In genomic region chr14:44300911-44301310, GRCh38 we compare ENCODE assay signal across 21 cellular contexts.
DNase-seq lines count a peak whose midpoint lies in the region; ATAC-seq, FAIRE-seq and TF ChIP-seq lines count a peak whose summit lies in the region.
"Had no signal": no experiment of that assay in that cellular context is flagged by ENCODE, and none has a peak within 500 bp of the region (broad histone marks: within the 10 kb centered on the region; RNA-seq: fewer than 3 reads in every experiment).

No MANE protein-coding gene starts in this region.

- ATAC-seq in GM23338: no peak
- ATAC-seq: CD8-positive, alpha-beta T cell had no signal

- H3K27me3 ChIP-seq in Karpas-422 (ENCODE audit: low read length) (no peaks in the 10 kb centered on the region), endothelial cell of umbilical vein (ENCODE audit: control insufficient read depth in 2 of 2, insufficient read depth in 2 of 2, low read length in 2 of 2) (no peaks in the 10 kb centered on the region), GM23338 (ENCODE audit: insufficient read depth) (no peaks in the 10 kb centered on the region)
- H3K27me3 ChIP-seq: Peyer's patch had no signal

- H3K36me3 ChIP-seq in Karpas-422 (ENCODE audit: insufficient read depth, low read length) (no peaks in the 10 kb centered on the region), endothelial cell of umbilical vein (ENCODE audit: control insufficient read depth in 2 of 2, extremely low read depth in 1 of 2, insufficient read depth in 2 of 2, low read length in 2 of 2) (no peaks in the 10 kb centered on the region), GM23338 (ENCODE audit: insufficient read depth) (no peaks in the 10 kb centered on the region)
- H3K36me3 ChIP-seq: Peyer's patch had no signal

- H3K27ac ChIP-seq in Karpas-422 (ENCODE audit: low read length) (no peak overlapping the region), endothelial cell of umbilical vein (ENCODE audit: insufficient read depth, low read depth, low read length) (no peak overlapping the region), GM23338 (ENCODE audit: low read depth) (no peak overlapping the region)
- H3K27ac ChIP-seq: C4-2B, HL-60, Peyer's patch had no signal

- CTCF ChIA-PET in endothelial cell of umbilical vein (lab: Charles Lee): no interaction called here

- BruUV-seq in endothelial cell of umbilical vein (replicated peaks; lab: Mats Ljungman, UMichigan): no TSS peak

- POLR2A ChIA-PET in endothelial cell of umbilical vein (lab: Charles Lee): no interaction called here

- H3K79me2 ChIP-seq in Karpas-422 (ENCODE audit: low read length): no peaks in the 10 kb centered on the region
- no peaks in the 10 kb centered on the region for H3K79me2 ChIP-seq in endothelial cell of umbilical vein (ENCODE audit: control insufficient read depth, insufficient read depth, low read length)
- no peaks in the 10 kb centered on the region for H3K79me2 ChIP-seq in GM23338 (replicated peaks; ENCODE audit: insufficient read depth)

- no peaks in the 10 kb centered on the region for H3K4me1 Mint-ChIP-seq in GM23338
- H3K4me1 Mint-ChIP-seq: B cell had no signal

- H2AFZ ChIP-seq in Karpas-422 (ENCODE audit: low read length): peak overlapping the region; percentile 37; the same call in 1 of the 2 replicates
- H2AFZ ChIP-seq in endothelial cell of umbilical vein (ENCODE audit: low read depth, low read length): no peak overlapping the region
- no peak overlapping the region for H2AFZ ChIP-seq in GM23338

- FAIRE-seq in endothelial cell of umbilical vein (lab: Jason Lieb, UNC): no peak
- FAIRE-seq: GM19239 had no signal

- no peak overlapping the region for H3K4me2 ChIP-seq in Karpas-422 (ENCODE audit: low read depth, low read length, poor library complexity, severe bottlenecking)
- H3K4me2 ChIP-seq in endothelial cell of umbilical vein (ENCODE audit: insufficient read depth, low read length): no peak overlapping the region
- H3K4me2 ChIP-seq in GM23338: no peak overlapping the region

- H4K20me1 ChIP-seq in Karpas-422 (ENCODE audit: insufficient read depth, low read depth, low read length) (no peaks in the 10 kb centered on the region), endothelial cell of umbilical vein (replicated peaks; ENCODE audit: control insufficient read depth, extremely low read depth, insufficient read depth, low read length) (no peaks in the 10 kb centered on the region), GM23338 (replicated peaks; ENCODE audit: insufficient read depth) (no peaks in the 10 kb centered on the region)

- DNase-seq in Karpas-422: no peak
- peak; percentile 84 for DNase-seq in NCI-H146 treated with DMSO at 0.1 percent for 48 hours (lab: John Stamatoyannopoulos, UW; ENCODE audit: unreplicated experiment)
- DNase-seq in NCI-H774 (lab: John Stamatoyannopoulos, UW): peak; percentile 30
- DNase-seq in endothelial cell of umbilical vein (ENCODE audit: low read depth, low spot score): no peak
- DNase-seq in GM23338 (ENCODE audit: low spot score): no peak
- no peak for DNase-seq in D341Med (ENCODE audit: low spot score)
- no peak for DNase-seq in stimulated activated naive CD4-positive, alpha-beta T cell treated with Interleukin-2 at 50 U/mL for 16 hours (lab: John Stamatoyannopoulos, UW)
- DNase-seq: CD8-positive, alpha-beta T cell; DND-41; NCI-H1092; NCI-H1694 treated with DMSO at 0.1 percent for 48 hours; NCI-H2171 treated with DMSO at 0.1 percent for 48 hours; NCI-H345; NCI-H510A treated with DMSO at 0.1 percent for 48 hours; Peyer's patch; SHP77 treated with DMSO at 0.1 percent for 48 hours had no signal

- H3K9me3 Mint-ChIP-seq in GM23338: peaks cover 19% of the 10 kb centered on the region

- TF ChIP-seq CTCF in endothelial cell of umbilical vein (IDR thresholded peaks at IDR 0.05; ENCODE audit: extremely low read depth in 1 of 2, insufficient read depth in 1 of 2, low read depth in 1 of 2, low read length in 2 of 2) (no peak), GM23338 (conservative IDR thresholded peaks at IDR 0.05; ENCODE audit: low read depth in 2 of 2) (no peak)

- no peaks in the 10 kb centered on the region for H3K27me3 Mint-ChIP-seq in GM23338 (ENCODE audit: insufficient read depth, low read depth, poor library complexity)
- H3K27me3 Mint-ChIP-seq: B cell had no signal

- H3K4me3 ChIP-seq in Karpas-422 (ENCODE audit: low read length) (no peak overlapping the region), endothelial cell of umbilical vein (replicated peaks in 1 of 3; ENCODE audit: insufficient read depth in 1 of 3, low read depth in 1 of 3, low read length in 3 of 3) (no peak overlapping the region), GM23338 (no peak overlapping the region)
- H3K4me3 ChIP-seq: Peyer's patch had no signal

- H3K4me1 ChIP-seq in Karpas-422 (ENCODE audit: low read length): no peaks in the 10 kb centered on the region
- peaks cover 7% of the 10 kb centered on the region for H3K4me1 ChIP-seq in endothelial cell of umbilical vein (ENCODE audit: control insufficient read depth, extremely low read depth, insufficient read depth, low read length)
- no peaks in the 10 kb centered on the region for H3K4me1 ChIP-seq in GM23338 (ENCODE audit: insufficient read depth)
- H3K4me1 ChIP-seq: Peyer's patch had no signal

- H3K9me2 ChIP-seq in Karpas-422 (replicated peaks; ENCODE audit: insufficient read depth, low read length) (no peaks in the 10 kb centered on the region), GM23338 (ENCODE audit: insufficient read depth) (no peaks in the 10 kb centered on the region; the same call in 1 of the 2 replicates)

- H3K9me3 ChIP-seq in Karpas-422 (ENCODE audit: low read length) (no peaks in the 10 kb centered on the region), endothelial cell of umbilical vein (replicated peaks; ENCODE audit: control insufficient read depth, insufficient read depth, low read length) (no peaks in the 10 kb centered on the region)
- H3K9me3 ChIP-seq: Peyer's patch had no signal

- dilution Hi-C loops in endothelial cell of umbilical vein (cut with MboI; ENCODE audit: extremely low pct_ligation_motif_present, low sequenced_read_pairs): no loop called here

- H3K9me1 ChIP-seq in endothelial cell of umbilical vein (replicated peaks; ENCODE audit: control insufficient read depth, extremely low read depth, insufficient read depth, low read length): no peaks in the 10 kb centered on the region

- intact Hi-C loops in endothelial cell of umbilical vein (cut with micrococcal nuclease): no loop called here

- H3F3A ChIP-seq in GM23338 (replicated peaks; ENCODE audit: low read depth): no peaks in the 10 kb centered on the region

- H3K36me3 Mint-ChIP-seq in GM23338 (ENCODE audit: low read depth): peaks cover 9% of the 10 kb centered on the region
- H3K36me3 Mint-ChIP-seq: CD8-positive, alpha-beta T cell had no signal

- no peak for TF ChIP-seq POLR2A in endothelial cell of umbilical vein (IDR thresholded peaks at IDR 0.05; ENCODE audit: low read depth, low read length)

- H3K4me3 Mint-ChIP-seq in GM23338: no peak overlapping the region
- H3K4me3 Mint-ChIP-seq: B cell; CD8-positive, alpha-beta T cell; T-helper 1 cell treated with Interleukin-12 subunit alpha and Interleukin-12 subunit beta and Interleukin-4 antibody, amounts not matched to agents 30 μg/mL and 1 μg/mL, for 36 hours had no signal

- H3K27ac Mint-ChIP-seq in GM23338: no peak overlapping the region
- H3K27ac Mint-ChIP-seq: B cell; CD8-positive, alpha-beta T cell; T-helper 1 cell treated with Interleukin-12 subunit alpha and Interleukin-12 subunit beta and Interleukin-4 antibody, amounts not matched to agents 30 μg/mL and 1 μg/mL, for 36 hours had no signal

- no peak overlapping the region for H3K9ac ChIP-seq in Karpas-422 (ENCODE audit: low read length)
- H3K9ac ChIP-seq in endothelial cell of umbilical vein (replicated peaks; ENCODE audit: extremely low read depth, insufficient read depth, low read length): no peak overlapping the region

TF ChIP-seq in endothelial cell of umbilical vein, 7 proteins besides CTCF, POLR2A, EP300 and RAD21:
- TF ChIP-seq FOS (IDR thresholded peaks at IDR 0.05; ENCODE audit: borderline replicate concordance, insufficient read depth, low read length): no peak
- TF ChIP-seq EZH2 (IDR thresholded peaks at IDR 0.05; ENCODE audit: borderline replicate concordance, low read depth, low read length, severe bottlenecking): no peak
- TF ChIP-seq POLR2AphosphoS5 (IDR thresholded peaks at IDR 0.05; ENCODE audit: insufficient read depth, low read depth, low read length): no peak
- peak; percentile 17 for TF ChIP-seq JUN (IDR thresholded peaks at IDR 0.05; ENCODE audit: borderline replicate concordance, insufficient read depth, insufficient read length, low read depth)
- TF ChIP-seq MYC (IDR thresholded peaks at IDR 0.05; ENCODE audit: low read depth, low read length): no peak

TF ChIP-seq in GM23338, 12 proteins besides CTCF, POLR2A, EP300 and RAD21 (continues in another document):
- no peak for TF ChIP-seq EZH2phosphoT487 (IDR thresholded peaks at IDR 0.05; ENCODE audit: unreplicated experiment)
- no peak for TF ChIP-seq ETS1 (IDR thresholded peaks at IDR 0.05)
- no peak for TF ChIP-seq ZNF331 (CRISPR knock-in tag; IDR thresholded peaks at IDR 0.05; ENCODE audit: low read depth)
- TF ChIP-seq JUNB (IDR thresholded peaks at IDR 0.05; ENCODE audit: unreplicated experiment): no peak
- TF ChIP-seq CREB1 (CRISPR knock-in tag; IDR thresholded peaks at IDR 0.05; ENCODE audit: low read depth): no peak
- no peak for TF ChIP-seq NANOG (IDR thresholded peaks at IDR 0.05; ENCODE audit: borderline replicate concordance)
- no peak for TF ChIP-seq STAT1 (IDR thresholded peaks at IDR 0.05; ENCODE audit: unreplicated experiment)

Comparison
In these comparisons a context has a peak if more than half of its experiments do, and no peak if none do; other contexts are left out.
1. DNase-seq: peak in NCI-H146 treated with DMSO at 0.1 percent for 48 hours (single experiment) and NCI-H774 (single experiment); none in Karpas-422 (single experiment), endothelial cell of umbilical vein (single experiment), GM23338 (single experiment), D341Med (single experiment) and stimulated activated naive CD4-positive, alpha-beta T cell treated with Interleukin-2 at 50 U/mL for 16 hours (single experiment).